ENCODE assay signal across 19 cellular contexts in the genomic region with DNA sequence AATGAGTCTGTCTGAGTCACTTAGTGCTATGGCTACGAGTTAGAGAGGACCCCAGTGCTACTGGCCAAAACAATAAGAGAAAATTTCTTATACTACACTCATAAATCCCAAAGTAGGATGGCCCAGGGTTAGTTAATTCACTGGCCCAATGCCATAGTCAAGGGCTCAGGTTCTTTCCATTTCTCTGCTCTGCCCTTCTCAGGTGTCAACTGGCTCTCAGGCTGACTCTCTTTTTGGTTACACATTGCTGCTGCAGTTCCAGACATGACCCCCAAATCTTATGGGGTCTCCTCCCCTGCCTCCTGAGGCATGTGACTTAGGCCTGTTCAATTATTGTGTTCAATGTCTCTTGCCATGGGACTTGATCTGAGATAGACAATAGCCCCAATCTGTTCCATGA.
DNase-seq lines count a peak whose midpoint lies in the region; ATAC-seq and TF ChIP-seq lines count a peak whose summit lies in the region.
"Had no signal": no experiment of that assay in that cellular context is flagged by ENCODE, and none has a peak within 500 bp of the region (broad histone marks: within the 10 kb centered on the region; RNA-seq: fewer than 3 reads in every experiment).

No MANE protein-coding gene starts in this region.

- no peak overlapping the region for H3K27ac ChIP-seq in mammary epithelial cell (ENCODE audit: insufficient read depth, low read depth, low read length)
- H3K27ac ChIP-seq: heart right ventricle, sigmoid colon had no signal

- no peaks in the 10 kb centered on the region for H4K20me1 ChIP-seq in mammary epithelial cell (ENCODE audit: insufficient read depth, low read length)

- H3K4me1 Mint-ChIP-seq in activated CD4-positive, alpha-beta T cell treated with anti-CD3 and anti-CD28 coated beads for 36 hours = peaks cover 2% of the 10 kb centered on the region
- peaks cover 3 to 20% (median 10%) of the 10 kb centered on the region in 4 donors for H3K4me1 Mint-ChIP-seq in naive thymus-derived CD8-positive, alpha-beta T cell

- H3K27ac Mint-ChIP-seq in activated CD4-positive, alpha-beta T cell treated with anti-CD3 and anti-CD28 coated beads for 36 hours = no peak overlapping the region
- H3K27ac Mint-ChIP-seq in naive thymus-derived CD8-positive, alpha-beta T cell = peak overlapping the region in 1 of 10 donors; percentile 27
- H3K27ac Mint-ChIP-seq: brain; dendritic cell treated with granulocyte-macrophage colony-stimulating factor and Interleukin-4, amounts not matched to agents 40 ng/mL and 50 ng/mL, for 4 days; T-helper 17 cell; type B pancreatic cell had no signal

- dilution Hi-C loops in mammary epithelial cell (cut with HindIII; ENCODE audit: low sequenced_read_pairs) = no loop called here

- H3K79me2 ChIP-seq in mammary epithelial cell (ENCODE audit: insufficient read depth, low read length) = no peaks in the 10 kb centered on the region

- TF ChIP-seq CTCF in mammary epithelial cell (conservative IDR thresholded peaks at IDR 0.05 in 1 of 2, IDR thresholded peaks at IDR 0.05 in 1 of 2; ENCODE audit: extremely low read depth in 1 of 2, insufficient read depth in 1 of 2, low read depth in 1 of 2, low read length in 2 of 2) = no peak

- H3K9ac ChIP-seq in mammary epithelial cell (ENCODE audit: insufficient read depth, low read length) = no peak overlapping the region

- in situ Hi-C loops in KBM-7 (cut with MboI; ENCODE audit: low pct_unique_long_range_greater_than_20kb, low sequenced_read_pairs) = loop anchor here (10.0 kb wide), 1 partner anchor 173 kb away; no protein-coding TSS in a partner anchor
- in situ Hi-C loops in mammary epithelial cell (cut with MboI; ENCODE audit: low sequenced_read_pairs in 2 of 2) = no loop called here

- peak; percentile 39 for DNase-seq in activated CD4-positive, alpha-beta T cell treated with anti-CD3 and anti-CD28 coated beads for 36 hours
- no peak for DNase-seq in activated CD4-positive, alpha-beta T cell treated with anti-CD3 and anti-CD28 coated beads for 48 hours
- DNase-seq in KBM-7 = peak; percentile 78
- DNase-seq in SKM-1 treated with dmso at 0.1 percent for 144 hours (lab: John Stamatoyannopoulos, UW; ENCODE audit: unreplicated experiment) = peak; percentile 44
- peak in 2 of 10 donors; percentile 48 to 55 for DNase-seq in naive thymus-derived CD8-positive, alpha-beta T cell
- DNase-seq in DMS79 (lab: John Stamatoyannopoulos, UW) = no peak
- DNase-seq in mammary epithelial cell = no peak
- no peak for DNase-seq in NCI-H510A (lab: John Stamatoyannopoulos, UW)
- DNase-seq: activated CD4-positive, alpha-beta T cell treated with anti-CD3 and anti-CD28 coated beads for 1 hour; activated gamma-delta T cell; heart right ventricle; midbrain; NCI-H446; sigmoid colon; stimulated activated CD4-positive, alpha-beta T cell treated with anti-CD3 and anti-CD28 coated beads, Interleukin-4, amount 100 ng/mL, for 4 hours; T-helper 17 cell had no signal

- no peaks in the 10 kb centered on the region for H3K9me3 ChIP-seq in mammary epithelial cell (replicated peaks; ENCODE audit: insufficient read depth, low read length)
- H3K9me3 ChIP-seq: sigmoid colon had no signal

- BruUV-seq in mammary epithelial cell (replicated peaks; lab: Mats Ljungman, UMichigan) = no TSS peak

- no peaks in the 10 kb centered on the region for H3K4me1 ChIP-seq in mammary epithelial cell (ENCODE audit: insufficient read depth, low read length)
- H3K4me1 ChIP-seq: sigmoid colon had no signal

- H3K4me2 ChIP-seq in mammary epithelial cell (ENCODE audit: insufficient read depth, low read depth, low read length) = no peak overlapping the region

- no peaks in the 10 kb centered on the region for H3K27me3 Mint-ChIP-seq in activated CD4-positive, alpha-beta T cell treated with anti-CD3 and anti-CD28 coated beads for 36 hours
- peaks cover 0 to 3% (median 0%) of the 10 kb centered on the region in 5 donors for H3K27me3 Mint-ChIP-seq in naive thymus-derived CD8-positive, alpha-beta T cell
- H3K27me3 Mint-ChIP-seq: T-helper 17 cell, type B pancreatic cell had no signal

- whole genome bisulfite sequencing in mammary epithelial cell (ENCODE audit: low coverage, missing lambda C conversion rate) = 57% methylated on average over 1 of the region's 1 CpG

- no peaks in the 10 kb centered on the region for H3K36me3 Mint-ChIP-seq in activated CD4-positive, alpha-beta T cell treated with anti-CD3 and anti-CD28 coated beads for 36 hours (ENCODE audit: low read depth)
- peaks cover 0 to 2% (median 0%) of the 10 kb centered on the region in 3 donors for H3K36me3 Mint-ChIP-seq in naive thymus-derived CD8-positive, alpha-beta T cell
- H3K36me3 Mint-ChIP-seq: brain, type B pancreatic cell had no signal

- H2AFZ ChIP-seq in mammary epithelial cell (ENCODE audit: low read depth, low read length) = no peak overlapping the region

- POLR2A ChIA-PET in activated CD4-positive, alpha-beta T cell treated with anti-CD3 and anti-CD28 coated beads for 36 hours (lab: Charles Lee) = no interaction called here
- POLR2A ChIA-PET in naive thymus-derived CD8-positive, alpha-beta T cell (lab: Charles Lee) = no interaction called here

- peak; percentile 43 for ATAC-seq in activated CD4-positive, alpha-beta T cell treated with anti-CD3 and anti-CD28 coated beads for 36 hours
- peak; percentile 62 for ATAC-seq in naive thymus-derived CD8-positive, alpha-beta T cell
- ATAC-seq: heart right ventricle, T-helper 17 cell had no signal

- intact Hi-C loops in activated CD4-positive, alpha-beta T cell treated with anti-CD3 and anti-CD28 coated beads for 36 hours (cut with DNase I, micrococcal nuclease) = loop anchor here in 1 of 2 experiments (10.0 kb wide), 1 partner anchor 113 kb away; no protein-coding TSS in a partner anchor
- intact Hi-C loops in mammary epithelial cell (cut with micrococcal nuclease) = no loop called here

- H3K4me3 Mint-ChIP-seq in activated CD4-positive, alpha-beta T cell treated with anti-CD3 and anti-CD28 coated beads for 36 hours = no peak overlapping the region
- H3K4me3 Mint-ChIP-seq in naive thymus-derived CD8-positive, alpha-beta T cell = peak overlapping the region in 1 of 10 donors; percentile 33
- H3K4me3 Mint-ChIP-seq: brain; dendritic cell treated with granulocyte-macrophage colony-stimulating factor and Interleukin-4, amounts not matched to agents 40 ng/mL and 50 ng/mL, for 4 days; T-helper 17 cell; type B pancreatic cell had no signal

- CTCF ChIA-PET in activated CD4-positive, alpha-beta T cell treated with anti-CD3 and anti-CD28 coated beads for 36 hours (lab: Charles Lee) = interaction anchor here (1.5 to 2.2 kb wide), 3 partner anchors 9 to 179 kb away, joined by 4 to 8 read pairs (median 6); no protein-coding TSS in a partner anchor
- CTCF ChIA-PET in mammary epithelial cell (lab: Charles Lee; ENCODE audit: low non-redundant PET) = interaction anchor here (0.6 kb wide), 1 partner anchor 27 kb away, joined by 3 read pairs; no protein-coding TSS in a partner anchor

- no peaks in the 10 kb centered on the region for H3K27me3 ChIP-seq in mammary epithelial cell (ENCODE audit: insufficient read depth, low read length)
- H3K27me3 ChIP-seq: heart right ventricle, sigmoid colon had no signal

- H3K36me3 ChIP-seq in mammary epithelial cell (ENCODE audit: insufficient read depth, low read length) = no peaks in the 10 kb centered on the region
- H3K36me3 ChIP-seq: heart right ventricle, sigmoid colon had no signal

- no peaks in the 10 kb centered on the region for H3K9me3 Mint-ChIP-seq in activated CD4-positive, alpha-beta T cell treated with anti-CD3 and anti-CD28 coated beads for 36 hours (ENCODE audit: low read depth)
- peaks cover 0 to 2% (median 1%) of the 10 kb centered on the region in 9 donors for H3K9me3 Mint-ChIP-seq in naive thymus-derived CD8-positive, alpha-beta T cell
- H3K9me3 Mint-ChIP-seq: type B pancreatic cell had no signal

- no peak overlapping the region for H3K4me3 ChIP-seq in mammary epithelial cell (replicated peaks in 1 of 3; ENCODE audit: insufficient read depth in 1 of 3, low read depth in 2 of 3, low read length in 3 of 3)
- H3K4me3 ChIP-seq: heart right ventricle, sigmoid colon had no signal

Comparison
In these comparisons a context has a peak if more than half of its experiments do, and no peak if none do; other contexts are left out.
1. DNase-seq: peak in activated CD4-positive, alpha-beta T cell treated with anti-CD3 and anti-CD28 coated beads for 36 hours (single experiment), KBM-7 (single experiment) and SKM-1 treated with dmso at 0.1 percent for 144 hours (single experiment); none in activated CD4-positive, alpha-beta T cell treated with anti-CD3 and anti-CD28 coated beads for 48 hours (single experiment), DMS79 (single experiment), mammary epithelial cell (single experiment) and NCI-H510A (single experiment).